ENCODE assay signal across 1 cellular context in genomic region chr18:35104391-35105051, GRCh38.
TF ChIP-seq lines count a peak whose summit lies in the region.

No MANE protein-coding gene starts in this region.

TF ChIP-seq in K562, 482 proteins besides CTCF, POLR2A, EP300 and RAD21 (continued from another document):
- TF ChIP-seq CREB1 (IDR thresholded peaks at IDR 0.05) (no peak), CREB1 (CRISPR knock-in tag; IDR thresholded peaks at IDR 0.05) (no peak), IFI16 (CRISPR knock-in tag; IDR thresholded peaks at IDR 0.05) (no peak), IRF1 (CRISPR knock-in tag; IDR thresholded peaks at IDR 0.05; ENCODE audit: borderline replicate concordance) (no peak), ZZZ3 (IDR thresholded peaks at IDR 0.05) (no peak), STAG1 (CRISPR knock-in tag; IDR thresholded peaks at IDR 0.05; ENCODE audit: borderline replicate concordance) (no peak), ZBTB49 (CRISPR knock-in tag; IDR thresholded peaks at IDR 0.05; ENCODE audit: borderline replicate concordance) (no peak), ATF7 (IDR thresholded peaks at IDR 0.05) (no peak)
